ENCODE assay signal across 1 cellular context in the genomic region with DNA sequence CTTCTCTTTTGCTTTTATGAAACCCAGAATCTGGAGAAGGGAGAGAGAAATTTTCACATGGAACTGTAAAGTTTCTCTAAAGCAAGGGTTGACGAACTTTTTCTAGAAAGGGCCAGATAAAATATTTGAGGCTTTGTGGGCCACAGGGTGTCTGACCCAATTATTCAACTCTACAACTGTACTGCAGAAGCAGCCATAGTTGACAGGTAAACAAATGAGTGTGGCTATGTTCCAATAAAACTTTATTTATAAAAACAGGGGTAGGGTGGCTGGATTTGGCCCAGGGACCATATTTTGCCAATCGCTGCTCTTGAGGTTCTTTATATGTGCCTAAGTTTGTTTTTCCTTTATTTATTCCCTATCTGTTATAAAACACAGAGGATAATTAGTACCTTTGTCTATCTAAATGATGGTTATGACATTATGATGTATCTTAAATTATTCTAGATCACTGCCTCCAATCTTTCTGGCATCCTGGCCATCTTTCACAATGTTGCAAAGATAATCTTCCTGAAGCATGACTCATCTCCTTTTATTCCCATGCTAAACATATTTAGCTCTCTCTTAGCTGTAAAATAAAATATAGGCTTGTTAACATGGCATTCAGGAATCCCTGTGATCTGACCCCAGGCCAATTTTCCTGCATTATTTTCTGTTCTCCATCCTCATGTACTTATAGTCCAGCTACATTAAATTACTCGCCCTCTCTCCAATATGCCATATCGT.
TF ChIP-seq lines count a peak whose summit lies in the region.

No MANE protein-coding gene starts in this region.

TF ChIP-seq in SK-N-SH, 30 proteins besides CTCF, POLR2A, EP300 and RAD21 (continued from another document):
- TF ChIP-seq, protein P1, sequence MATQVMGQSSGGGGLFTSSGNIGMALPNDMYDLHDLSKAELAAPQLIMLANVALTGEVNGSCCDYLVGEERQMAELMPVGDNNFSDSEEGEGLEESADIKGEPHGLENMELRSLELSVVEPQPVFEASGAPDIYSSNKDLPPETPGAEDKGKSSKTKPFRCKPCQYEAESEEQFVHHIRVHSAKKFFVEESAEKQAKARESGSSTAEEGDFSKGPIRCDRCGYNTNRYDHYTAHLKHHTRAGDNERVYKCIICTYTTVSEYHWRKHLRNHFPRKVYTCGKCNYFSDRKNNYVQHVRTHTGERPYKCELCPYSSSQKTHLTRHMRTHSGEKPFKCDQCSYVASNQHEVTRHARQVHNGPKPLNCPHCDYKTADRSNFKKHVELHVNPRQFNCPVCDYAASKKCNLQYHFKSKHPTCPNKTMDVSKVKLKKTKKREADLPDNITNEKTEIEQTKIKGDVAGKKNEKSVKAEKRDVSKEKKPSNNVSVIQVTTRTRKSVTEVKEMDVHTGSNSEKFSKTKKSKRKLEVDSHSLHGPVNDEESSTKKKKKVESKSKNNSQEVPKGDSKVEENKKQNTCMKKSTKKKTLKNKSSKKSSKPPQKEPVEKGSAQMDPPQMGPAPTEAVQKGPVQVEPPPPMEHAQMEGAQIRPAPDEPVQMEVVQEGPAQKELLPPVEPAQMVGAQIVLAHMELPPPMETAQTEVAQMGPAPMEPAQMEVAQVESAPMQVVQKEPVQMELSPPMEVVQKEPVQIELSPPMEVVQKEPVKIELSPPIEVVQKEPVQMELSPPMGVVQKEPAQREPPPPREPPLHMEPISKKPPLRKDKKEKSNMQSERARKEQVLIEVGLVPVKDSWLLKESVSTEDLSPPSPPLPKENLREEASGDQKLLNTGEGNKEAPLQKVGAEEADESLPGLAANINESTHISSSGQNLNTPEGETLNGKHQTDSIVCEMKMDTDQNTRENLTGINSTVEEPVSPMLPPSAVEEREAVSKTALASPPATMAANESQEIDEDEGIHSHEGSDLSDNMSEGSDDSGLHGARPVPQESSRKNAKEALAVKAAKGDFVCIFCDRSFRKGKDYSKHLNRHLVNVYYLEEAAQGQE (IDR thresholded peaks at IDR 0.05; ENCODE audit: low read depth, low read length) = no peak
- no peak for TF ChIP-seq SMC3 (IDR thresholded peaks at IDR 0.05; ENCODE audit: low read depth, low read length)
- TF ChIP-seq, protein P2, sequence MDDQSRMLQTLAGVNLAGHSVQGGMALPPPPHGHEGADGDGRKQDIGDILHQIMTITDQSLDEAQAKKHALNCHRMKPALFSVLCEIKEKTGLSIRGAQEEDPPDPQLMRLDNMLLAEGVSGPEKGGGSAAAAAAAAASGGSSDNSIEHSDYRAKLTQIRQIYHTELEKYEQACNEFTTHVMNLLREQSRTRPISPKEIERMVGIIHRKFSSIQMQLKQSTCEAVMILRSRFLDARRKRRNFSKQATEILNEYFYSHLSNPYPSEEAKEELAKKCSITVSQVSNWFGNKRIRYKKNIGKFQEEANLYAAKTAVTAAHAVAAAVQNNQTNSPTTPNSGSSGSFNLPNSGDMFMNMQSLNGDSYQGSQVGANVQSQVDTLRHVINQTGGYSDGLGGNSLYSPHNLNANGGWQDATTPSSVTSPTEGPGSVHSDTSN (IDR thresholded peaks at IDR 0.05) = peak; percentile 53
- no peak for TF ChIP-seq GABPA (IDR thresholded peaks at IDR 0.05; ENCODE audit: low read depth)
- TF ChIP-seq MEF2A (IDR thresholded peaks at IDR 0.05; ENCODE audit: borderline replicate concordance, low read depth) = no peak
- TF ChIP-seq FOXJ3 (CRISPR knock-in tag; IDR thresholded peaks at IDR 0.05) = no peak
- TF ChIP-seq POLR2AphosphoS5 (IDR thresholded peaks at IDR 0.05; ENCODE audit: low read depth, low read length) = no peak
- peak; percentile 61 for TF ChIP-seq JUND (IDR thresholded peaks at IDR 0.05)
- peak; percentile 61 for TF ChIP-seq NFIC (IDR thresholded peaks at IDR 0.05; ENCODE audit: borderline replicate concordance)
- TF ChIP-seq, protein P3, sequence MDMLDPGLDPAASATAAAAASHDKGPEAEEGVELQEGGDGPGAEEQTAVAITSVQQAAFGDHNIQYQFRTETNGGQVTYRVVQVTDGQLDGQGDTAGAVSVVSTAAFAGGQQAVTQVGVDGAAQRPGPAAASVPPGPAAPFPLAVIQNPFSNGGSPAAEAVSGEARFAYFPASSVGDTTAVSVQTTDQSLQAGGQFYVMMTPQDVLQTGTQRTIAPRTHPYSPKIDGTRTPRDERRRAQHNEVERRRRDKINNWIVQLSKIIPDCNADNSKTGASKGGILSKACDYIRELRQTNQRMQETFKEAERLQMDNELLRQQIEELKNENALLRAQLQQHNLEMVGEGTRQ (IDR thresholded peaks at IDR 0.05; ENCODE audit: borderline replicate concordance, low read depth, low read length) = no peak
- TF ChIP-seq YY1 (IDR thresholded peaks at IDR 0.05; ENCODE audit: low read depth) = no peak
- no peak for TF ChIP-seq TAF1 (IDR thresholded peaks at IDR 0.05; ENCODE audit: borderline replicate concordance, low read depth, low read length)
- TF ChIP-seq RXRA (IDR thresholded peaks at IDR 0.05; ENCODE audit: borderline replicate concordance, low read depth) = no peak
- no peak for TF ChIP-seq FOXM1 (IDR thresholded peaks at IDR 0.05; ENCODE audit: low read depth)
